16 cellular contexts compared by ENCODE assay signal in genomic region chr6:35970181-35970580, GRCh38. TPM values are rescaled to one million over a fixed set of nuclear protein-coding genes. Genes with fewer than 3 reads are reported as not detected.
A peak's percentile ranks its signal among the peaks of the same experiment; 100 is the strongest.
DNase-seq lines count a peak whose midpoint lies in the region; ATAC-seq and TF ChIP-seq lines count a peak whose summit lies in the region.
"Had no signal": no experiment of that assay in that cellular context is flagged by ENCODE, and none has a peak within 500 bp of the region (broad histone marks: within the 10 kb centered on the region; RNA-seq: fewer than 3 reads in every experiment).

No MANE protein-coding gene starts in this region.

- H3K4me1 Mint-ChIP-seq in immature natural killer cell = no peaks in the 10 kb centered on the region
- H3K4me1 Mint-ChIP-seq: activated B cell treated with CpG ODN at 0.5 μM for 24 hours had no signal

- H3K27me3 ChIP-seq in PC-9 (ENCODE audit: insufficient read depth, low read depth) = no peaks in the 10 kb centered on the region
- H3K27me3 ChIP-seq: spleen had no signal

- ATAC-seq in omental fat pad (ENCODE audit: low FRiP score) (peak; percentile 70), GM18511 (IDR thresholded peaks at IDR 0.05; ENCODE audit: unreplicated experiment) (no peak), HG03095 (IDR thresholded peaks at IDR 0.05; ENCODE audit: unreplicated experiment) (no peak)
- ATAC-seq: left colon had no signal

- H3K4me1 ChIP-seq in PC-9 (replicated peaks; ENCODE audit: insufficient read depth) = peaks cover 41% of the 10 kb centered on the region
- H3K4me1 ChIP-seq: spleen had no signal

- no peaks in the 10 kb centered on the region for H3K79me2 ChIP-seq in PC-9 (ENCODE audit: low read depth)

- no peak overlapping the region for H3K4me3 ChIP-seq in PC-9
- H3K4me3 ChIP-seq: spleen had no signal

- H3K36me3 Mint-ChIP-seq in immature natural killer cell = peaks cover 0 to 3% (median 0%) of the 10 kb centered on the region in 3 donors
- H3K36me3 Mint-ChIP-seq: activated naive CD8-positive, alpha-beta T cell treated with anti-CD3 and anti-CD28 coated beads for 36 hours; CD4-positive, alpha-beta memory T cell had no signal

- H3K27ac Mint-ChIP-seq in immature natural killer cell = no peak overlapping the region
- H3K27ac Mint-ChIP-seq: activated B cell treated with CpG ODN at 0.5 μM for 24 hours; activated naive CD8-positive, alpha-beta T cell treated with anti-CD3 and anti-CD28 coated beads for 36 hours; CD4-positive, alpha-beta memory T cell had no signal

- CTCF ChIA-PET in PC-9 (lab: Charles Lee) = no interaction called here

- no peak for TF ChIP-seq CTCF in PC-9 (conservative IDR thresholded peaks at IDR 0.05)
- no peak for TF ChIP-seq CTCF in omental fat pad (IDR thresholded peaks at IDR 0.05)

- no peaks in the 10 kb centered on the region for H3K36me3 ChIP-seq in PC-9 (ENCODE audit: low read depth)
- H3K36me3 ChIP-seq: spleen had no signal

- H3F3A ChIP-seq in PC-9 (ENCODE audit: insufficient read depth, low read depth) = peaks cover 21% of the 10 kb centered on the region

- DNase-seq in EL (peak; percentile 43), PC-9 (peak in 1 of 2 experiments; percentile 61), epithelial cell of prostate (ENCODE audit: low read depth, low spot score) (peak; percentile 33), omental fat pad (ENCODE audit: low spot score) (no peak), immature natural killer cell (no peak), MV-4-11 (lab: John Stamatoyannopoulos, UW) (no peak)
- DNase-seq: activated B cell treated with CpG ODN at 0.5 μM for 24 hours; activated naive CD8-positive, alpha-beta T cell treated with anti-CD3 and anti-CD28 coated beads for 36 hours; CD4-positive, alpha-beta memory T cell; left colon; NCI-H2171; spleen; SW 1271 had no signal

- no peak overlapping the region for H3K4me3 Mint-ChIP-seq in immature natural killer cell
- H3K4me3 Mint-ChIP-seq: activated B cell treated with CpG ODN at 0.5 μM for 24 hours; activated naive CD8-positive, alpha-beta T cell treated with anti-CD3 and anti-CD28 coated beads for 36 hours; CD4-positive, alpha-beta memory T cell; neural crest cell had no signal

- H2AFZ ChIP-seq in PC-9 = peak overlapping the region; percentile 59; the same call in 1 of the 2 replicates

- peaks cover 0 to 4% (median 0%) of the 10 kb centered on the region in 3 donors for H3K27me3 Mint-ChIP-seq in immature natural killer cell (ENCODE audit: low read depth in 3 of 3)
- H3K27me3 Mint-ChIP-seq: CD4-positive, alpha-beta memory T cell had no signal

- POLR2A ChIA-PET in PC-9 (lab: Charles Lee; ENCODE audit: unreplicated experiment) = no interaction called here

- no TSS peak for BruUV-seq in PC-9 (replicated peaks; lab: Mats Ljungman, UMichigan)

- no peaks in the 10 kb centered on the region for H4K20me1 ChIP-seq in PC-9 (ENCODE audit: insufficient read depth)

- H3K9me2 ChIP-seq in PC-9 (ENCODE audit: insufficient read depth) = no peaks in the 10 kb centered on the region

- no peaks in the 10 kb centered on the region for H3K9me3 Mint-ChIP-seq in immature natural killer cell
- H3K9me3 Mint-ChIP-seq: activated B cell treated with CpG ODN at 0.5 μM for 24 hours; activated naive CD8-positive, alpha-beta T cell treated with anti-CD3 and anti-CD28 coated beads for 36 hours; CD4-positive, alpha-beta memory T cell; neural crest cell had no signal

- H3K9me3 ChIP-seq in PC-9 (ENCODE audit: insufficient read depth, low read depth) = no peaks in the 10 kb centered on the region
- H3K9me3 ChIP-seq: spleen had no signal

- H3K4me2 ChIP-seq in PC-9 = peak overlapping the region; percentile 37; the same call in 1 of the 2 replicates

- intact Hi-C loops in PC-9 (cut with micrococcal nuclease; ENCODE audit: unreplicated experiment) = loop anchor here (5.0 kb wide), 1 partner anchor 57 kb away; the partner anchor contains the start of gene MAPK14

- H3K27ac ChIP-seq in PC-9 = peak overlapping the region; percentile 75
- H3K27ac ChIP-seq in epithelial cell of prostate = peak overlapping the region; percentile 9
- H3K27ac ChIP-seq: spleen had no signal

RNA-seq across cellular contexts. Expression of gene SRPK1, which starts 49.3 kb away (rescaled TPM):
- total RNA-seq in PC-9 (2021) (79.0 and 98.7 TPM in 2 replicates), omental fat pad (10 to 100 TPM; 31.1 to 66.4 (median 48.6) TPM)
- polyA plus RNA-seq in immature natural killer cell = 10 to 100 TPM; 34.4 to 44.7 (median 34.7) TPM

RNA-seq across cellular contexts. Expression of gene SLC26A8, which starts 54.3 kb away (rescaled TPM):
- total RNA-seq in PC-9 (2021) = not detected in 2 replicates
- total RNA-seq in omental fat pad = 1 to 10 TPM in 1 of 4 donors, under 1 TPM in 3; 0.12 to 3.3 (median 0.54) TPM
- polyA plus RNA-seq in immature natural killer cell = not detected
- total RNA-seq: activated B cell treated with CpG ODN at 0.5 μM for 24 hours had no signal
- polyA plus RNA-seq: CD4-positive, alpha-beta memory T cell had no signal

RNA-seq across cellular contexts. Expression of gene MAPK14, which starts 57.4 kb away (rescaled TPM):
- total RNA-seq in PC-9 (2021) = 60.4 and 70.7 TPM in 2 replicates
- 100 to 1,000 TPM in 3 of 4 donors, 10 to 100 TPM in 1; 91.9 to 133 (median 117) TPM for total RNA-seq in omental fat pad
- 10 to 100 TPM; 34.4 to 71.8 (median 44.6) TPM for polyA plus RNA-seq in immature natural killer cell

Comparison
In these comparisons a context has a peak if more than half of its experiments do, and no peak if none do; other contexts are left out.
1. DNase-seq: peak in EL (single experiment) and epithelial cell of prostate (single experiment); none in omental fat pad (single experiment), immature natural killer cell (0 of 3) and MV-4-11 (single experiment).